ENCODE assay signal across 24 cellular contexts in the genomic region with DNA sequence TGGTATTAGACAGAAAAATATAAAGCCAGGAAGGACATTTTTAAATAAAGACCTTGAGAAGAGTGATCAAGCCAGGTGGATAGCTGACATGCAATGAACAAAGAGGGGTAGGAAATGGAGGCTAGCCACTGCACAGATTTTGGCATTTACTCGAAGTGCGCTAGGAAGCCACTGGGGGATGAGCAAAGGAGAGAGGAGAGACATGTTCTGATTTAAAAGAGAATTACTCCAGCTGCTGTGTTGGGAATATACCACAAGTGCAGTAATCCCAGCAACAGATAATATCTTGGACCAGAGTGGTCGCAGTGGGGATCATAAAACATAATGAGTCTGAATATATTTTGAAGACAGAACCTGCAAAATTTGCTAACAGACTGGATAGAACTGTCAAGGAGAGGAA. TPM values are rescaled to one million over a fixed set of nuclear protein-coding genes. Genes with fewer than 3 reads are reported as not detected.
DNase-seq lines count a peak whose midpoint lies in the region; ATAC-seq, FAIRE-seq and TF ChIP-seq lines count a peak whose summit lies in the region.
"Had no signal": no experiment of that assay in that cellular context is flagged by ENCODE, and none has a peak within 500 bp of the region (broad histone marks: within the 10 kb centered on the region; RNA-seq: fewer than 3 reads in every experiment).

No MANE protein-coding gene starts in this region.

- no peak overlapping the region for H2AFZ ChIP-seq in keratinocyte (ENCODE audit: control insufficient read depth, low read length)

- no peaks in the 10 kb centered on the region; the same call in 1 of the 2 replicates for H3K9me3 ChIP-seq in SJCRH30 (replicated peaks)
- no peaks in the 10 kb centered on the region for H3K9me3 ChIP-seq in keratinocyte (ENCODE audit: control insufficient read depth, low read depth, low read length)
- H3K9me3 ChIP-seq in sigmoid colon: no peaks in the 10 kb centered on the region
- H3K9me3 ChIP-seq: ovary, right atrium auricular region, vagina had no signal

- DNase-seq in natural killer cell (no peak), SJCRH30 (peak; percentile 60 to 86), keratinocyte (ENCODE audit: low read depth, low spot score) (no peak), sigmoid colon (no peak), H4 (ENCODE audit: low spot score) (no peak), Calu3 (no peak), foreskin fibroblast (no peak)
- DNase-seq in natural killer cell treated with Interleukin-12 subunit alpha and Interleukin-12 subunit beta and Interleukin-15 and Interleukin-18, amount 100 ng/mL, for 72 hours (ENCODE audit: low spot score): no peak
- DNase-seq: activated CD4-positive, alpha-beta memory T cell treated with anti-CD3 and anti-CD28 coated beads, Interleukin-2, amount 10 ng/mL, durations not matched to agents 7 days and 5 days; activated CD4-positive, CD25-positive, alpha-beta regulatory T cell treated with anti-CD3 and anti-CD28 coated beads, Interleukin-2, amount 50 U/mL, for 72 hours; activated naive CD4-positive, alpha-beta T cell treated with Interleukin-2 at 50 U/mL for 16 hours; KBM-7; NCI-H146; NCI-H510A; ovary; SIG-M5; stimulated activated CD4-positive, alpha-beta T cell treated with anti-CD3 and anti-CD28 coated beads, Interleukin-12 subunit alpha, Interleukin-12 subunit beta, amount 100 ng/mL, for 4 hours; stimulated activated CD4-positive, alpha-beta T cell treated with anti-CD3 and anti-CD28 coated beads, Interleukin-4, amount 100 ng/mL, for 24 hours; stimulated activated naive CD4-positive, alpha-beta T cell; T-helper 1 cell had no signal

- no peaks in the 10 kb centered on the region for H3K27me3 ChIP-seq in SJCRH30
- no peaks in the 10 kb centered on the region for H3K27me3 ChIP-seq in keratinocyte (ENCODE audit: control insufficient read depth, extremely low read depth, insufficient read depth, low read length)
- H3K27me3 ChIP-seq in sigmoid colon: no peaks in the 10 kb centered on the region
- H3K27me3 ChIP-seq: ascending aorta, ovary, right atrium auricular region, vagina had no signal

- H3K27me3 Mint-ChIP-seq in natural killer cell (ENCODE audit: low read depth in 2 of 2) (no peaks in the 10 kb centered on the region), Calu3 (ENCODE audit: unreplicated experiment) (no peaks in the 10 kb centered on the region)
- H3K27me3 Mint-ChIP-seq in natural killer cell treated with Interleukin-12 subunit alpha and Interleukin-12 subunit beta and Interleukin-15 and Interleukin-18, amount 100 ng/mL, for 72 hours: no peaks in the 10 kb centered on the region
- H3K27me3 Mint-ChIP-seq: activated CD4-positive, alpha-beta memory T cell treated with anti-CD3 and anti-CD28 coated beads, Interleukin-2, amount 10 ng/mL, durations not matched to agents 7 days and 5 days had no signal

- H3K9me3 Mint-ChIP-seq in natural killer cell (no peaks in the 10 kb centered on the region), Calu3 (ENCODE audit: low read depth, unreplicated experiment) (peaks cover 5% of the 10 kb centered on the region)
- H3K9me3 Mint-ChIP-seq in natural killer cell treated with Interleukin-12 subunit alpha and Interleukin-12 subunit beta and Interleukin-15 and Interleukin-18, amount 100 ng/mL, for 72 hours: no peaks in the 10 kb centered on the region

- no TSS peak for BruUV-seq in Calu3 (replicated peaks; lab: Mats Ljungman, UMichigan)

- intact Hi-C loops in natural killer cell (cut with micrococcal nuclease) (no loop called here), sigmoid colon (cut with DNase I) (no loop called here), Calu3 (cut with micrococcal nuclease; ENCODE audit: unreplicated experiment) (no loop called here)

- no peak for TF ChIP-seq POLR2A in sigmoid colon (IDR thresholded peaks at IDR 0.05)

- H3K79me2 ChIP-seq in keratinocyte (ENCODE audit: control insufficient read depth, insufficient read depth, low read length): peaks cover 100% of the 10 kb centered on the region

- peaks cover 81% of the 10 kb centered on the region in 2 donors for H3K4me1 Mint-ChIP-seq in natural killer cell
- H3K4me1 Mint-ChIP-seq in natural killer cell treated with Interleukin-12 subunit alpha and Interleukin-12 subunit beta and Interleukin-15 and Interleukin-18, amount 100 ng/mL, for 72 hours (ENCODE audit: low read depth in 2 of 2): peaks cover 53 to 73% of the 10 kb centered on the region in 2 donors
- peaks cover 53% of the 10 kb centered on the region for H3K4me1 Mint-ChIP-seq in Calu3 (ENCODE audit: low read depth, unreplicated experiment)

- H3K4me3 ChIP-seq in SJCRH30: no peak overlapping the region
- H3K4me3 ChIP-seq in keratinocyte (ENCODE audit: control insufficient read depth in 2 of 3, extremely low read depth in 1 of 3, insufficient read depth in 2 of 3, low read depth in 1 of 3, low read length in 3 of 3): no peak overlapping the region
- H3K4me3 ChIP-seq in sigmoid colon: no peak overlapping the region
- no peak overlapping the region for H3K4me3 ChIP-seq in foreskin fibroblast (ENCODE audit: low read depth in 1 of 2, low read length in 2 of 2)
- H3K4me3 ChIP-seq: ascending aorta, ovary, right atrium auricular region, vagina had no signal

- dilution Hi-C loops in keratinocyte (cut with MboI; ENCODE audit: extremely low pct_ligation_motif_present, low sequenced_read_pairs): no loop called here

- H3K9me1 ChIP-seq in keratinocyte (ENCODE audit: control insufficient read depth, extremely low read depth, insufficient read depth, low read length): no peaks in the 10 kb centered on the region

- H3K4me1 ChIP-seq in SJCRH30 (peaks cover 23% of the 10 kb centered on the region), keratinocyte (ENCODE audit: control insufficient read depth, extremely low read depth, insufficient read depth, low read length) (no peaks in the 10 kb centered on the region), sigmoid colon (peaks cover 0 to 45% (median 32%) of the 10 kb centered on the region in 4 donors)
- H3K4me1 ChIP-seq: ascending aorta had no signal

- CTCF ChIA-PET in Calu3 (lab: Charles Lee): no interaction called here

- H3K36me3 Mint-ChIP-seq in natural killer cell: no peaks in the 10 kb centered on the region
- H3K36me3 Mint-ChIP-seq in natural killer cell treated with Interleukin-12 subunit alpha and Interleukin-12 subunit beta and Interleukin-15 and Interleukin-18, amount 100 ng/mL, for 72 hours: peaks cover 2% of the 10 kb centered on the region
- H3K36me3 Mint-ChIP-seq in Calu3 (ENCODE audit: insufficient read depth, unreplicated experiment): no peaks in the 10 kb centered on the region

- H3K27ac Mint-ChIP-seq in natural killer cell (peak overlapping the region; percentile 37 to 57), Calu3 (ENCODE audit: unreplicated experiment) (no peak overlapping the region)
- H3K27ac Mint-ChIP-seq in natural killer cell treated with Interleukin-12 subunit alpha and Interleukin-12 subunit beta and Interleukin-15 and Interleukin-18, amount 100 ng/mL, for 72 hours: no peak overlapping the region
- H3K27ac Mint-ChIP-seq: activated CD4-positive, alpha-beta memory T cell treated with anti-CD3 and anti-CD28 coated beads, Interleukin-2, amount 10 ng/mL, durations not matched to agents 7 days and 5 days had no signal

- H3K36me3 ChIP-seq in SJCRH30: peaks cover 17% of the 10 kb centered on the region
- H3K36me3 ChIP-seq in keratinocyte (ENCODE audit: control insufficient read depth in 2 of 2, extremely low read depth in 1 of 2, insufficient read depth in 2 of 2, low read length in 2 of 2): no peaks in the 10 kb centered on the region
- no peaks in the 10 kb centered on the region for H3K36me3 ChIP-seq in sigmoid colon
- H3K36me3 ChIP-seq: ascending aorta, ovary, right atrium auricular region, vagina had no signal

- FAIRE-seq in keratinocyte (lab: Jason Lieb, UNC): peak; percentile 56

- H3K4me3 Mint-ChIP-seq in natural killer cell (no peak overlapping the region), Calu3 (ENCODE audit: low read depth, unreplicated experiment) (no peak overlapping the region)
- no peak overlapping the region for H3K4me3 Mint-ChIP-seq in natural killer cell treated with Interleukin-12 subunit alpha and Interleukin-12 subunit beta and Interleukin-15 and Interleukin-18, amount 100 ng/mL, for 72 hours
- H3K4me3 Mint-ChIP-seq: activated CD4-positive, alpha-beta memory T cell treated with anti-CD3 and anti-CD28 coated beads, Interleukin-2, amount 10 ng/mL, durations not matched to agents 7 days and 5 days had no signal

- peak in 1 of 3 donors; percentile 23 for ATAC-seq in natural killer cell
- no peak for ATAC-seq in natural killer cell treated with Interleukin-12 subunit alpha and Interleukin-12 subunit beta and Interleukin-15 and Interleukin-18, amount 100 ng/mL, for 72 hours
- ATAC-seq: PC-3 had no signal

- H4K20me1 ChIP-seq in keratinocyte (ENCODE audit: control insufficient read depth, extremely low read depth, insufficient read depth, low read length): peaks cover 26% of the 10 kb centered on the region

- peak overlapping the region; percentile 85 for H3K27ac ChIP-seq in SJCRH30
- H3K27ac ChIP-seq in keratinocyte (ENCODE audit: control insufficient read depth, insufficient read depth, low read length): no peak overlapping the region
- no peak overlapping the region for H3K27ac ChIP-seq in sigmoid colon
- H3K27ac ChIP-seq: ascending aorta, ovary, right atrium auricular region, vagina had no signal

- H3K4me2 ChIP-seq in keratinocyte (ENCODE audit: control insufficient read depth, extremely low read depth, insufficient read depth, low read depth, low read length): no peak overlapping the region

- TF ChIP-seq EP300 in sigmoid colon (IDR thresholded peaks at IDR 0.05): no peak

- TF ChIP-seq CTCF in natural killer cell (IDR thresholded peaks at IDR 0.05) (no peak), keratinocyte (optimal IDR thresholded peaks at IDR 0.05 in 1 of 3, IDR thresholded peaks at IDR 0.05 in 1 of 3, conservative IDR thresholded peaks at IDR 0.05 in 1 of 3; ENCODE audit: extremely low read depth in 1 of 3, insufficient read depth in 2 of 3, low read length in 3 of 3) (no peak), sigmoid colon (IDR thresholded peaks at IDR 0.05) (no peak), Calu3 (IDR thresholded peaks at IDR 0.05; ENCODE audit: unreplicated experiment) (no peak), foreskin fibroblast (IDR thresholded peaks at IDR 0.05; ENCODE audit: low read depth, low read length) (no peak)

- 80 to 92% methylated on average over 3 of the region's 3 CpGs for WGBS in sigmoid colon, 2 donors

- no peak overlapping the region for H3K9ac ChIP-seq in keratinocyte (ENCODE audit: control insufficient read depth, extremely low read depth, insufficient read depth, low read length)

RNA-seq across cellular contexts. Expression of gene KPNA4, which starts 19.9 kb away (rescaled TPM):
- total RNA-seq in natural killer cell: 10 to 100 TPM; 69.1 to 81.7 (median 74.1) TPM
- 10 to 100 TPM; 63.1 to 69.4 TPM for total RNA-seq in natural killer cell treated with Interleukin-12 subunit alpha and Interleukin-12 subunit beta and Interleukin-15 and Interleukin-18, amount 100 ng/mL, for 72 hours
- total RNA-seq in SJCRH30 (2014; rRNA removed; shearing (Covaris generic)): 35.3 and 35.4 TPM in 2 replicates
- 25.4 to 42.0 TPM (median 34.2 TPM) in 3 replicates for polyA plus RNA-seq in keratinocyte
- 256 TPM for polyA plus RNA-seq in keratinocyte (2011; ENCODE audit: low read depth)
- polyA plus RNA-seq in keratinocyte (2011; cell fraction: cytosol; rRNA removed): 24.6 and 47.8 TPM in 2 replicates
- polyA plus RNA-seq in keratinocyte (2011; cell fraction: nucleus; rRNA removed): 25.7 and 29.1 TPM in 2 replicates
- 23.7 and 33.8 TPM in 2 replicates for polyA plus RNA-seq in keratinocyte (2012; ENCODE audit: low replicate concordance)
- 21.3 to 60.1 TPM (median 38.8 TPM) in 3 replicates for polyA minus RNA-seq in keratinocyte
- 77.9 TPM for polyA minus RNA-seq in keratinocyte (2011; cell fraction: cytosol; rRNA and poly(A)+ RNA removed)
- polyA minus RNA-seq in keratinocyte (2011; cell fraction: nucleus; rRNA and poly(A)+ RNA removed): 32.5 and 66.9 TPM in 2 replicates
- total RNA-seq in sigmoid colon: 10 to 100 TPM; 45.4 to 52.8 (median 49.2) TPM
- polyA plus RNA-seq in sigmoid colon: 10 to 100 TPM; 15.0 to 17.3 (median 15.1) TPM
- 15.2 and 19.5 TPM in 2 replicates for total RNA-seq in H4 (2014; rRNA removed; shearing (Covaris generic))
- 116 and 117 TPM in 2 replicates for total RNA-seq in Calu3 (2022)

Comparison
In these comparisons a context has a peak if more than half of its experiments do, and no peak if none do; other contexts are left out.
1. H3K27ac Mint-ChIP-seq: peak in natural killer cell (2 of 2); none in natural killer cell treated with Interleukin-12 subunit alpha and Interleukin-12 subunit beta and Interleukin-15 and Interleukin-18, amount 100 ng/mL, for 72 hours (0 of 2) and Calu3 (single experiment).
2. DNase-seq: peak in SJCRH30 (2 of 2); none in natural killer cell (single experiment), natural killer cell treated with Interleukin-12 subunit alpha and Interleukin-12 subunit beta and Interleukin-15 and Interleukin-18, amount 100 ng/mL, for 72 hours (single experiment), keratinocyte (single experiment), sigmoid colon (single experiment), H4 (single experiment), Calu3 (single experiment) and foreskin fibroblast (0 of 2).